ENCODE assay signal across 16 cellular contexts in the genomic region with DNA sequence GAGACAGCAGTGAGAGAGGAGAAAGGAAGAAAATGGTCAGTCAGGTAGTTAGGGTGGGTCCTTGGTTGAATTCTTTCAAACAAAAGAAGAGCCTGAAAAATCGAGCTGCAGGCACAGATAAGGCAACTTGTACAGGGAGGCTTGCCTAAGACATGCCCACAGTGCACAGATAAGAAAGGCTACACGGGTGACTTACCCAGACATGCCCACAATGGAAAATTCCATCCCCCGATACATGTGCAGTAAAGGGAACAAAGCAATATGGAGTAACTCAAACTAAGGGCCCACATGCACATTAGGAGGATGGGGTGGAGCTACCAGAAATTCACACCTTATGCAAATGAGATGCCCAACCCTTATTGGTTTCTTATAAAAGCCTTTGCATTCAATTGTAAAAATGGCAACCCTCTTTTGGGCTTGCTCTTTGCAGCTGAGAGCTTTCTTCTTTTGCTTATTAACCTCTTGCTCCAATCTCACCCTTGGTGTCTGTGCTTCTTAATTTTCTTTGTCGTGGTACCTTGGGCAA.
DNase-seq lines count a peak whose midpoint lies in the region; ATAC-seq lines count a peak whose summit lies in the region.
"Had no signal": no experiment of that assay in that cellular context is flagged by ENCODE, and none has a peak within 500 bp of the region (broad histone marks: within the 10 kb centered on the region; RNA-seq: fewer than 3 reads in every experiment).

No MANE protein-coding gene starts in this region.

- no peaks in the 10 kb centered on the region for H3K4me1 Mint-ChIP-seq in activated T-helper 17 cell treated with anti-CD3 and anti-CD28 coated beads, Interleukin-2, amount 50 U/mL, for 72 hours
- H3K4me1 Mint-ChIP-seq in activated T-helper 1 cell treated with anti-CD3 and anti-CD28 coated beads, Interleukin-12 subunit alpha, Interleukin-12 subunit beta, Interleukin-2, Interleukin-4 antibody, amounts not matched to agents 30 ng/mL and 10 ng/mL and 1 ng/mL, durations not matched to agents 14 hours and 24 hours and 36 hours (ENCODE audit: low read depth), result no peaks in the 10 kb centered on the region
- H3K4me1 Mint-ChIP-seq: activated CD4-positive, alpha-beta T cell treated with anti-CD3 and anti-CD28 coated beads, Interleukin-2, amount 10 ng/mL, durations not matched to agents 24 days and 14 days; central memory CD8-positive, alpha-beta T cell had no signal

- no peak for DNase-seq in activated T-helper 1 cell treated with anti-CD3 and anti-CD28 coated beads, Interleukin-12 subunit alpha, Interleukin-12 subunit beta, Interleukin-2, Interleukin-4 antibody, amounts not matched to agents 30 ng/mL and 10 ng/mL and 1 ng/mL, durations not matched to agents 14 hours and 24 hours and 36 hours (ENCODE audit: low spot score)
- no peak for DNase-seq in GM19240 (ENCODE audit: insufficient read length, low spot score)
- DNase-seq in COR-L47 (lab: John Stamatoyannopoulos, UW), result no peak
- DNase-seq: activated CD4-positive, alpha-beta T cell treated with anti-CD3 and anti-CD28 coated beads, Interleukin-2, amount 10 ng/mL, durations not matched to agents 24 days and 14 days; activated effector memory CD4-positive, alpha-beta T cell treated with anti-CD3 and anti-CD28 coated beads, Interleukin-2, amount 50 U/mL, for 16 hours; NCI-H1417; NCI-H524; nephron progenitor cell; stimulated activated CD8-positive, alpha-beta memory T cell treated with anti-CD3 and anti-CD28 coated beads, Interleukin-4, amount 100 ng/mL, for 48 hours had no signal

- no peak overlapping the region for H3K27ac Mint-ChIP-seq in activated T-helper 17 cell treated with anti-CD3 and anti-CD28 coated beads, Interleukin-2, amount 50 U/mL, for 72 hours
- H3K27ac Mint-ChIP-seq in activated T-helper 1 cell treated with anti-CD3 and anti-CD28 coated beads, Interleukin-12 subunit alpha, Interleukin-12 subunit beta, Interleukin-2, Interleukin-4 antibody, amounts not matched to agents 30 ng/mL and 10 ng/mL and 1 ng/mL, durations not matched to agents 14 hours and 24 hours and 36 hours, result no peak overlapping the region
- H3K27ac Mint-ChIP-seq: activated CD4-positive, alpha-beta T cell treated with anti-CD3 and anti-CD28 coated beads, Interleukin-2, amount 10 ng/mL, durations not matched to agents 24 days and 14 days; nephron progenitor cell had no signal

- no peaks in the 10 kb centered on the region for H3K9me3 Mint-ChIP-seq in activated T-helper 17 cell treated with anti-CD3 and anti-CD28 coated beads, Interleukin-2, amount 50 U/mL, for 72 hours
- H3K9me3 Mint-ChIP-seq in activated T-helper 1 cell treated with anti-CD3 and anti-CD28 coated beads, Interleukin-12 subunit alpha, Interleukin-12 subunit beta, Interleukin-2, Interleukin-4 antibody, amounts not matched to agents 30 ng/mL and 10 ng/mL and 1 ng/mL, durations not matched to agents 14 hours and 24 hours and 36 hours, result no peaks in the 10 kb centered on the region
- H3K9me3 Mint-ChIP-seq: activated CD4-positive, alpha-beta T cell treated with anti-CD3 and anti-CD28 coated beads, Interleukin-2, amount 10 ng/mL, durations not matched to agents 24 days and 14 days; central memory CD8-positive, alpha-beta T cell; nephron progenitor cell had no signal

- peaks cover 9% of the 10 kb centered on the region for H3K27me3 Mint-ChIP-seq in activated T-helper 17 cell treated with anti-CD3 and anti-CD28 coated beads, Interleukin-2, amount 50 U/mL, for 72 hours
- H3K27me3 Mint-ChIP-seq in activated T-helper 1 cell treated with anti-CD3 and anti-CD28 coated beads, Interleukin-12 subunit alpha, Interleukin-12 subunit beta, Interleukin-2, Interleukin-4 antibody, amounts not matched to agents 30 ng/mL and 10 ng/mL and 1 ng/mL, durations not matched to agents 14 hours and 24 hours and 36 hours (ENCODE audit: insufficient read depth), result no peaks in the 10 kb centered on the region
- H3K27me3 Mint-ChIP-seq: activated CD4-positive, alpha-beta T cell treated with anti-CD3 and anti-CD28 coated beads, Interleukin-2, amount 10 ng/mL, durations not matched to agents 24 days and 14 days had no signal

- no peak overlapping the region for H3K4me3 ChIP-seq in BLaER1 treated with 17β-estradiol and CSF1 and Interleukin-3, amounts not matched to agents 10 nM and 100 nM
- H3K4me3 ChIP-seq in iPS-20b (ENCODE audit: low read length), result no peak overlapping the region

- H3K27me3 ChIP-seq in BLaER1 treated with 17β-estradiol and CSF1 and Interleukin-3, amounts not matched to agents 10 nM and 100 nM, result no peaks in the 10 kb centered on the region
- H3K27me3 ChIP-seq in iPS-20b (ENCODE audit: insufficient read depth, low read length), result no peaks in the 10 kb centered on the region

- no peaks in the 10 kb centered on the region for H4K20me1 ChIP-seq in BLaER1 treated with 17β-estradiol and CSF1 and Interleukin-3, amounts not matched to agents 10 nM and 100 nM

- H3K9me3 ChIP-seq in BLaER1 treated with 17β-estradiol and CSF1 and Interleukin-3, amounts not matched to agents 10 nM and 100 nM (replicated peaks in 1 of 11), result peaks cover 0 to 4% (median 0%) of the 10 kb centered on the region in 11 experiments; a peak in 2 of 22 replicates
- H3K9me3 ChIP-seq in iPS-20b (ENCODE audit: insufficient read depth, low read depth, low read length), result peaks cover under 1% of the 10 kb centered on the region; the same call in 1 of the 2 replicates

- ATAC-seq in HG02759 (IDR thresholded peaks at IDR 0.05; ENCODE audit: unreplicated experiment) (peak; percentile 57), HG02884 (IDR thresholded peaks at IDR 0.05; ENCODE audit: unreplicated experiment) (no peak)
- ATAC-seq in activated T-helper 17 cell treated with anti-CD3 and anti-CD28 coated beads, Interleukin-2, amount 50 U/mL, for 72 hours (replicated peaks), result peak; percentile 21
- ATAC-seq: SK-N-SH treated with all-trans-retinoic acid at 6 μM for 48 hours had no signal

- H3K4me1 ChIP-seq in BLaER1 treated with 17β-estradiol and CSF1 and Interleukin-3, amounts not matched to agents 10 nM and 100 nM, result peaks cover 7 to 21% (median 10%) of the 10 kb centered on the region in 10 experiments; a peak in 15 of 20 replicates
- peaks cover 14% of the 10 kb centered on the region for H3K4me1 ChIP-seq in iPS-20b (ENCODE audit: insufficient read depth, low read length)

- H3K27ac ChIP-seq in BLaER1 treated with 17β-estradiol and CSF1 and Interleukin-3, amounts not matched to agents 10 nM and 100 nM, result no peak overlapping the region; a peak in 1 of 22 replicates
- H3K27ac ChIP-seq in iPS-20b (ENCODE audit: low read length), result no peak overlapping the region

- H3K4me3 Mint-ChIP-seq in activated T-helper 17 cell treated with anti-CD3 and anti-CD28 coated beads, Interleukin-2, amount 50 U/mL, for 72 hours, result no peak overlapping the region
- H3K4me3 Mint-ChIP-seq in activated T-helper 1 cell treated with anti-CD3 and anti-CD28 coated beads, Interleukin-12 subunit alpha, Interleukin-12 subunit beta, Interleukin-2, Interleukin-4 antibody, amounts not matched to agents 30 ng/mL and 10 ng/mL and 1 ng/mL, durations not matched to agents 14 hours and 24 hours and 36 hours, result no peak overlapping the region
- H3K4me3 Mint-ChIP-seq: activated CD4-positive, alpha-beta T cell treated with anti-CD3 and anti-CD28 coated beads, Interleukin-2, amount 10 ng/mL, durations not matched to agents 24 days and 14 days; central memory CD8-positive, alpha-beta T cell; nephron progenitor cell had no signal

- no peaks in the 10 kb centered on the region for H3K36me3 Mint-ChIP-seq in activated T-helper 17 cell treated with anti-CD3 and anti-CD28 coated beads, Interleukin-2, amount 50 U/mL, for 72 hours (ENCODE audit: low read depth)
- no peaks in the 10 kb centered on the region for H3K36me3 Mint-ChIP-seq in activated T-helper 1 cell treated with anti-CD3 and anti-CD28 coated beads, Interleukin-12 subunit alpha, Interleukin-12 subunit beta, Interleukin-2, Interleukin-4 antibody, amounts not matched to agents 30 ng/mL and 10 ng/mL and 1 ng/mL, durations not matched to agents 14 hours and 24 hours and 36 hours (ENCODE audit: low read depth)

- no peak overlapping the region for H3K9ac ChIP-seq in BLaER1 treated with 17β-estradiol and CSF1 and Interleukin-3, amounts not matched to agents 10 nM and 100 nM
- H3K9ac ChIP-seq in iPS-20b (ENCODE audit: low read depth, low read length), result peak overlapping the region; percentile 42; the same call in 1 of the 2 replicates

- H3K4me2 ChIP-seq in BLaER1 treated with 17β-estradiol and CSF1 and Interleukin-3, amounts not matched to agents 10 nM and 100 nM, result peak overlapping the region in 9 of 11 experiments; percentile 16 to 48 (median 35); a peak in 15 of 22 replicates

- intact Hi-C loops in activated T-helper 1 cell treated with anti-CD3 and anti-CD28 coated beads, Interleukin-12 subunit alpha, Interleukin-12 subunit beta, Interleukin-2, Interleukin-4 antibody, amounts not matched to agents 30 ng/mL and 10 ng/mL and 1 ng/mL, durations not matched to agents 14 hours and 24 hours and 36 hours (cut with micrococcal nuclease), result no loop called here

- no peaks in the 10 kb centered on the region for H3K36me3 ChIP-seq in BLaER1 treated with 17β-estradiol and CSF1 and Interleukin-3, amounts not matched to agents 10 nM and 100 nM
- no peaks in the 10 kb centered on the region for H3K36me3 ChIP-seq in iPS-20b (ENCODE audit: insufficient read depth, low read depth, low read length)
